Comparison of ENCODE assay signal across 2 cellular contexts in the genomic region with DNA sequence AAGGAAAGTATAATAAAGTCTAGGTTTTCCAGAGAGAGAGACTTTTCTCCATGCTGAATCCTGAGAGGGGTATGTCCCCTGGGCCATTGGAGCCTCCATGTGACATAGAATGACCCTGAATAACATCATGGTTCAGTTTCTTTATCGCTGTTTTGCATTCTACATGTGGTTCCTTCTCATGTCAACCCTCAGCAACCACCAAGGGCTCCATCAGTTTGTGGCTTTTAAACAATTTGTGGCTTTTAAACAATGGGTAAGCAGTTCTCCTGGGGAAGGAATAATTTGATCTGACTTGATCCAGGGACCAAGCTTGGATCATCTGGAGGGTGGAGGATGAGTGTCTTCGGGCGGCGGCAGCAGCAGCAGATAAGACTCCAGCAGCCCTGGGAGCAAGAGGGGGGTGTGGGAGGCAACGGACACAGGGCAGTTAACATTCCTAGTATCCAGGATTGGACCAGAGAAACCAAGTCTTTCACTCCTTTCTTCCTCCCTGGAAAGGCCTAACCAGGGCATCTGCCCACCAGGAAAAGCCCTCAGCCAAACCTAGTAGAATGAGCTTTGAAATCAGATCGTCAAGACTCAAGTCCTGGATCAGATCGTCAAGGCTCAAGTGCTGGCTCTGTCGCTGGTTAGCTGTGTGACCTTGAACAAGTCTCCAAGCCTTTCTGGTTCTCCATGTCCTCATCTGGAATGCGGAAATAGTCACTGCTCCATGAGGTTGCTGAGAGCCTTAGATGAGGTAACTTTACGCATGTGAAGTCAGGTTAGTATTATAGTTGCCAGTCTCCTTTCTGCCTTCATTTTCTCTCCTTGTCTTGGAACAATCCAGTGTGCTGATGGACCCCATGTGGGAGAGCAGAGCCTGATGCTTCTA.
A peak's percentile ranks its signal among the peaks of the same experiment; 100 is the strongest.
TF ChIP-seq lines count a peak whose summit lies in the region.

No MANE protein-coding gene starts in this region.

TF ChIP-seq in HepG2, 621 proteins besides CTCF, POLR2A, EP300 and RAD21 (continued from another document):
- TF ChIP-seq, protein P1, sequence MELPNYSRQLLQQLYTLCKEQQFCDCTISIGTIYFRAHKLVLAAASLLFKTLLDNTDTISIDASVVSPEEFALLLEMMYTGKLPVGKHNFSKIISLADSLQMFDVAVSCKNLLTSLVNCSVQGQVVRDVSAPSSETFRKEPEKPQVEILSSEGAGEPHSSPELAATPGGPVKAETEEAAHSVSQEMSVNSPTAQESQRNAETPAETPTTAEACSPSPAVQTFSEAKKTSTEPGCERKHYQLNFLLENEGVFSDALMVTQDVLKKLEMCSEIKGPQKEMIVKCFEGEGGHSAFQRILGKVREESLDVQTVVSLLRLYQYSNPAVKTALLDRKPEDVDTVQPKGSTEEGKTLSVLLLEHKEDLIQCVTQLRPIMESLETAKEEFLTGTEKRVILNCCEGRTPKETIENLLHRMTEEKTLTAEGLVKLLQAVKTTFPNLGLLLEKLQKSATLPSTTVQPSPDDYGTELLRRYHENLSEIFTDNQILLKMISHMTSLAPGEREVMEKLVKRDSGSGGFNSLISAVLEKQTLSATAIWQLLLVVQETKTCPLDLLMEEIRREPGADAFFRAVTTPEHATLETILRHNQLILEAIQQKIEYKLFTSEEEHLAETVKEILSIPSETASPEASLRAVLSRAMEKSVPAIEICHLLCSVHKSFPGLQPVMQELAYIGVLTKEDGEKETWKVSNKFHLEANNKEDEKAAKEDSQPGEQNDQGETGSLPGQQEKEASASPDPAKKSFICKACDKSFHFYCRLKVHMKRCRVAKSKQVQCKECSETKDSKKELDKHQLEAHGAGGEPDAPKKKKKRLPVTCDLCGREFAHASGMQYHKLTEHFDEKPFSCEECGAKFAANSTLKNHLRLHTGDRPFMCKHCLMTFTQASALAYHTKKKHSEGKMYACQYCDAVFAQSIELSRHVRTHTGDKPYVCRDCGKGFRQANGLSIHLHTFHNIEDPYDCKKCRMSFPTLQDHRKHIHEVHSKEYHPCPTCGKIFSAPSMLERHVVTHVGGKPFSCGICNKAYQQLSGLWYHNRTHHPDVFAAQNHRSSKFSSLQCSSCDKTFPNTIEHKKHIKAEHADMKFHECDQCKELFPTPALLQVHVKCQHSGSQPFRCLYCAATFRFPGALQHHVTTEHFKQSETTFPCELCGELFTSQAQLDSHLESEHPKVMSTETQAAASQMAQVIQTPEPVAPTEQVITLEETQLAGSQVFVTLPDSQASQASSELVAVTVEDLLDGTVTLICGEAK (IDR thresholded peaks at IDR 0.05): no peak
- TF ChIP-seq, protein P1 (CRISPR knock-in tag; IDR thresholded peaks at IDR 0.05): no peak
- no peak for TF ChIP-seq ZMYM4 (CRISPR knock-in tag; IDR thresholded peaks at IDR 0.05)
- no peak for TF ChIP-seq ZNF615 (CRISPR knock-in tag; IDR thresholded peaks at IDR 0.05; ENCODE audit: borderline replicate concordance)
- TF ChIP-seq, protein P2, sequence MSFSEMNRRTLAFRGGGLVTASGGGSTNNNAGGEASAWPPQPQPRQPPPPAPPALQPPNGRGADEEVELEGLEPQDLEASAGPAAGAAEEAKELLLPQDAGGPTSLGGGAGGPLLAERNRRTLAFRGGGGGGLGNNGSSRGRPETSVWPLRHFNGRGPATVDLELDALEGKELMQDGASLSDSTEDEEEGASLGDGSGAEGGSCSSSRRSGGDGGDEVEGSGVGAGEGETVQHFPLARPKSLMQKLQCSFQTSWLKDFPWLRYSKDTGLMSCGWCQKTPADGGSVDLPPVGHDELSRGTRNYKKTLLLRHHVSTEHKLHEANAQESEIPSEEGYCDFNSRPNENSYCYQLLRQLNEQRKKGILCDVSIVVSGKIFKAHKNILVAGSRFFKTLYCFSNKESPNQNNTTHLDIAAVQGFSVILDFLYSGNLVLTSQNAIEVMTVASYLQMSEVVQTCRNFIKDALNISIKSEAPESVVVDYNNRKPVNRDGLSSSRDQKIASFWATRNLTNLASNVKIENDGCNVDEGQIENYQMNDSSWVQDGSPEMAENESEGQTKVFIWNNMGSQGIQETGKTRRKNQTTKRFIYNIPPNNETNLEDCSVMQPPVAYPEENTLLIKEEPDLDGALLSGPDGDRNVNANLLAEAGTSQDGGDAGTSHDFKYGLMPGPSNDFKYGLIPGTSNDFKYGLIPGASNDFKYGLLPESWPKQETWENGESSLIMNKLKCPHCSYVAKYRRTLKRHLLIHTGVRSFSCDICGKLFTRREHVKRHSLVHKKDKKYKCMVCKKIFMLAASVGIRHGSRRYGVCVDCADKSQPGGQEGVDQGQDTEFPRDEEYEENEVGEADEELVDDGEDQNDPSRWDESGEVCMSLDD (CRISPR knock-in tag; IDR thresholded peaks at IDR 0.05; ENCODE audit: borderline replicate concordance): no peak
- TF ChIP-seq ZFYVE20 (CRISPR knock-in tag; IDR thresholded peaks at IDR 0.05; ENCODE audit: borderline replicate concordance, low read depth): no peak
- TF ChIP-seq ETV5 (CRISPR knock-in tag; IDR thresholded peaks at IDR 0.05; ENCODE audit: borderline replicate concordance): no peak
- TF ChIP-seq ELF1 (CRISPR knock-in tag; IDR thresholded peaks at IDR 0.05): peak; percentile 69

TF ChIP-seq in K562, 482 proteins besides CTCF, POLR2A, EP300 and RAD21 (continued from another document and continues in another):
- TF ChIP-seq, protein P3, sequence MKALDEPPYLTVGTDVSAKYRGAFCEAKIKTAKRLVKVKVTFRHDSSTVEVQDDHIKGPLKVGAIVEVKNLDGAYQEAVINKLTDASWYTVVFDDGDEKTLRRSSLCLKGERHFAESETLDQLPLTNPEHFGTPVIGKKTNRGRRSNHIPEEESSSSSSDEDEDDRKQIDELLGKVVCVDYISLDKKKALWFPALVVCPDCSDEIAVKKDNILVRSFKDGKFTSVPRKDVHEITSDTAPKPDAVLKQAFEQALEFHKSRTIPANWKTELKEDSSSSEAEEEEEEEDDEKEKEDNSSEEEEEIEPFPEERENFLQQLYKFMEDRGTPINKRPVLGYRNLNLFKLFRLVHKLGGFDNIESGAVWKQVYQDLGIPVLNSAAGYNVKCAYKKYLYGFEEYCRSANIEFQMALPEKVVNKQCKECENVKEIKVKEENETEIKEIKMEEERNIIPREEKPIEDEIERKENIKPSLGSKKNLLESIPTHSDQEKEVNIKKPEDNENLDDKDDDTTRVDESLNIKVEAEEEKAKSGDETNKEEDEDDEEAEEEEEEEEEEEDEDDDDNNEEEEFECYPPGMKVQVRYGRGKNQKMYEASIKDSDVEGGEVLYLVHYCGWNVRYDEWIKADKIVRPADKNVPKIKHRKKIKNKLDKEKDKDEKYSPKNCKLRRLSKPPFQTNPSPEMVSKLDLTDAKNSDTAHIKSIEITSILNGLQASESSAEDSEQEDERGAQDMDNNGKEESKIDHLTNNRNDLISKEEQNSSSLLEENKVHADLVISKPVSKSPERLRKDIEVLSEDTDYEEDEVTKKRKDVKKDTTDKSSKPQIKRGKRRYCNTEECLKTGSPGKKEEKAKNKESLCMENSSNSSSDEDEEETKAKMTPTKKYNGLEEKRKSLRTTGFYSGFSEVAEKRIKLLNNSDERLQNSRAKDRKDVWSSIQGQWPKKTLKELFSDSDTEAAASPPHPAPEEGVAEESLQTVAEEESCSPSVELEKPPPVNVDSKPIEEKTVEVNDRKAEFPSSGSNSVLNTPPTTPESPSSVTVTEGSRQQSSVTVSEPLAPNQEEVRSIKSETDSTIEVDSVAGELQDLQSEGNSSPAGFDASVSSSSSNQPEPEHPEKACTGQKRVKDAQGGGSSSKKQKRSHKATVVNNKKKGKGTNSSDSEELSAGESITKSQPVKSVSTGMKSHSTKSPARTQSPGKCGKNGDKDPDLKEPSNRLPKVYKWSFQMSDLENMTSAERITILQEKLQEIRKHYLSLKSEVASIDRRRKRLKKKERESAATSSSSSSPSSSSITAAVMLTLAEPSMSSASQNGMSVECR (CRISPR knock-in tag; IDR thresholded peaks at IDR 0.05): no peak
- no peak for TF ChIP-seq ZNF436 (CRISPR knock-in tag; IDR thresholded peaks at IDR 0.05)
- TF ChIP-seq, protein P4, sequence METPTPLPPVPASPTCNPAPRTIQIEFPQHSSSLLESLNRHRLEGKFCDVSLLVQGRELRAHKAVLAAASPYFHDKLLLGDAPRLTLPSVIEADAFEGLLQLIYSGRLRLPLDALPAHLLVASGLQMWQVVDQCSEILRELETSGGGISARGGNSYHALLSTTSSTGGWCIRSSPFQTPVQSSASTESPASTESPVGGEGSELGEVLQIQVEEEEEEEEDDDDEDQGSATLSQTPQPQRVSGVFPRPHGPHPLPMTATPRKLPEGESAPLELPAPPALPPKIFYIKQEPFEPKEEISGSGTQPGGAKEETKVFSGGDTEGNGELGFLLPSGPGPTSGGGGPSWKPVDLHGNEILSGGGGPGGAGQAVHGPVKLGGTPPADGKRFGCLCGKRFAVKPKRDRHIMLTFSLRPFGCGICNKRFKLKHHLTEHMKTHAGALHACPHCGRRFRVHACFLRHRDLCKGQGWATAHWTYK (CRISPR knock-in tag; IDR thresholded peaks at IDR 0.05): no peak
- no peak for TF ChIP-seq CBX5 (IDR thresholded peaks at IDR 0.05; ENCODE audit: borderline replicate concordance, low read depth)
- TF ChIP-seq SMAD3 (CRISPR knock-in tag; conservative IDR thresholded peaks at IDR 0.05): no peak
- no peak for TF ChIP-seq SAFB (IDR thresholded peaks at IDR 0.05; ENCODE audit: borderline replicate concordance, low read depth, low read length)
- no peak for TF ChIP-seq POLR2H (tag; IDR thresholded peaks at IDR 0.05; ENCODE audit: low read depth)
- TF ChIP-seq ZFX (CRISPR knock-in tag; IDR thresholded peaks at IDR 0.05): no peak
- TF ChIP-seq, protein P1 (IDR thresholded peaks at IDR 0.05): no peak
- TF ChIP-seq, protein P1 (CRISPR knock-in tag; IDR thresholded peaks at IDR 0.05): no peak
- TF ChIP-seq ZNF232 (CRISPR knock-in tag; IDR thresholded peaks at IDR 0.05): no peak
- TF ChIP-seq TAF9B (IDR thresholded peaks at IDR 0.05; ENCODE audit: partially characterized antibody): no peak
- TF ChIP-seq PTBP1 (IDR thresholded peaks at IDR 0.05; ENCODE audit: low read depth, low read length): no peak
